Comparison of ENCODE assay signal across 39 cellular contexts in genomic region chr2:71976685-71977084, GRCh38.
"Had no signal": no experiment of that assay in that cellular context is flagged by ENCODE, and none has a peak within 500 bp of the region (broad histone marks: within the 10 kb centered on the region; RNA-seq: fewer than 3 reads in every experiment).

No MANE protein-coding gene starts in this region.

- H3K9me3 Mint-ChIP-seq: activated naive CD4-positive, alpha-beta T cell treated with anti-CD3 and anti-CD28 coated beads, Interleukin-2, amount 10 ng/mL, durations not matched to agents 7 days and 5 days; activated naive CD8-positive, alpha-beta T cell treated with anti-CD3 and anti-CD28 coated beads for 36 hours; activated T-cell treated with anti-CD3 and anti-CD28 coated beads, Interleukin-2, amount 50 U/mL, for 24 hours; activated T-cell treated with anti-CD3 and anti-CD28 coated beads, Interleukin-2, amount 50 U/mL, for 72 hours; activated T-helper 17 cell treated with anti-CD3 and anti-CD28 coated beads, Interleukin-2, amount 50 U/mL, for 72 hours; activated T-helper 2 cell treated with anti-CD3 and anti-CD28 coated beads, Interferon-gamma antibody, Interleukin-2, Interleukin-4, amounts not matched to agents 10 μg/mL and 5 μg/mL and 100 μg/mL, durations not matched to agents 14 hours and 24 hours and 36 hours had no signal

- H3K4me3 ChIP-seq: adrenal gland, ascending aorta, body of pancreas, breast epithelium, cardiac muscle cell had no signal

- H3K27ac ChIP-seq: adrenal gland, ascending aorta, body of pancreas, brain microvascular endothelial cell, breast epithelium, cardiac muscle cell had no signal

- H3K4me1 ChIP-seq: adrenal gland, ascending aorta, body of pancreas, breast epithelium had no signal

- H3K27ac Mint-ChIP-seq: activated naive CD4-positive, alpha-beta T cell treated with anti-CD3 and anti-CD28 coated beads for 36 hours; activated naive CD4-positive, alpha-beta T cell treated with anti-CD3 and anti-CD28 coated beads, Interleukin-2, amount 10 ng/mL, durations not matched to agents 7 days and 5 days; activated naive CD4-positive, alpha-beta T cell treated with anti-CD3 and anti-CD28 coated beads, Interleukin-2, amount 50 U/mL, for 24 hours; activated naive CD4-positive, alpha-beta T cell treated with anti-CD3 and anti-CD28 coated beads, Interleukin-2, amount 50 U/mL, for 72 hours; activated naive CD8-positive, alpha-beta T cell; activated naive CD8-positive, alpha-beta T cell treated with anti-CD3 and anti-CD28 coated beads for 36 hours; activated naive CD8-positive, alpha-beta T cell treated with anti-CD3 and anti-CD28 coated beads, Interleukin-2, amount 10 ng/mL, durations not matched to agents 7 days and 5 days; activated T-cell treated with anti-CD3 and anti-CD28 coated beads, Interleukin-2, amount 50 U/mL, for 24 hours; activated T-cell treated with anti-CD3 and anti-CD28 coated beads, Interleukin-2, amount 50 U/mL, for 72 hours; activated T-helper 1 cell treated with anti-CD3 and anti-CD28 coated beads, Interleukin-12 subunit alpha, Interleukin-12 subunit beta, Interleukin-2, Interleukin-4 antibody, amounts not matched to agents 30 ng/mL and 10 ng/mL and 1 ng/mL, durations not matched to agents 14 hours and 24 hours and 36 hours; activated T-helper 17 cell treated with anti-CD3 and anti-CD28 coated beads, Interleukin-2, amount 50 U/mL, for 72 hours; activated T-helper 2 cell treated with anti-CD3 and anti-CD28 coated beads, Interferon-gamma antibody, Interleukin-2, Interleukin-4, amounts not matched to agents 10 μg/mL and 5 μg/mL and 100 μg/mL, durations not matched to agents 14 hours and 24 hours and 36 hours; brain had no signal

- ATAC-seq: activated naive CD4-positive, alpha-beta T cell treated with anti-CD3 and anti-CD28 coated beads, Interleukin-2, amount 50 U/mL, for 72 hours; activated T-cell treated with anti-CD3 and anti-CD28 coated beads, Interleukin-2, amount 50 U/mL, for 4 hours; activated T-cell treated with anti-CD3 and anti-CD28 coated beads, Interleukin-2, amount 50 U/mL, for 72 hours; activated T-helper 17 cell treated with anti-CD3 and anti-CD28 coated beads, Interleukin-2, amount 50 U/mL, for 72 hours; body of pancreas had no signal

- H3K36me3 ChIP-seq: adrenal gland, ascending aorta, brain microvascular endothelial cell, breast epithelium, cardiac muscle cell had no signal

- H3K4me3 Mint-ChIP-seq: activated naive CD4-positive, alpha-beta T cell treated with anti-CD3 and anti-CD28 coated beads for 36 hours; activated naive CD4-positive, alpha-beta T cell treated with anti-CD3 and anti-CD28 coated beads, Interleukin-2, amount 10 ng/mL, durations not matched to agents 7 days and 5 days; activated naive CD4-positive, alpha-beta T cell treated with anti-CD3 and anti-CD28 coated beads, Interleukin-2, amount 50 U/mL, for 24 hours; activated naive CD8-positive, alpha-beta T cell; activated naive CD8-positive, alpha-beta T cell treated with anti-CD3 and anti-CD28 coated beads for 36 hours; activated naive CD8-positive, alpha-beta T cell treated with anti-CD3 and anti-CD28 coated beads, Interleukin-2, amount 10 ng/mL, durations not matched to agents 7 days and 5 days; activated T-cell treated with anti-CD3 and anti-CD28 coated beads, Interleukin-2, amount 50 U/mL, for 24 hours; activated T-cell treated with anti-CD3 and anti-CD28 coated beads, Interleukin-2, amount 50 U/mL, for 4 hours; activated T-cell treated with anti-CD3 and anti-CD28 coated beads, Interleukin-2, amount 50 U/mL, for 72 hours; activated T-helper 1 cell treated with anti-CD3 and anti-CD28 coated beads, Interleukin-12 subunit alpha, Interleukin-12 subunit beta, Interleukin-2, Interleukin-4 antibody, amounts not matched to agents 30 ng/mL and 10 ng/mL and 1 ng/mL, durations not matched to agents 14 hours and 24 hours and 36 hours; activated T-helper 17 cell treated with anti-CD3 and anti-CD28 coated beads, Interleukin-2, amount 50 U/mL, for 72 hours; brain; central memory CD8-positive, alpha-beta T cell had no signal

- H3K27me3 Mint-ChIP-seq: activated naive CD4-positive, alpha-beta T cell treated with anti-CD3 and anti-CD28 coated beads, Interleukin-2, amount 10 ng/mL, durations not matched to agents 7 days and 5 days had no signal

- H3K9me3 ChIP-seq: adrenal gland, body of pancreas had no signal

- H3K36me3 Mint-ChIP-seq: activated naive CD4-positive, alpha-beta T cell treated with anti-CD3 and anti-CD28 coated beads, Interleukin-2, amount 10 ng/mL, durations not matched to agents 7 days and 5 days; activated naive CD4-positive, alpha-beta T cell treated with anti-CD3 and anti-CD28 coated beads, Interleukin-2, amount 50 U/mL, for 24 hours; activated naive CD4-positive, alpha-beta T cell treated with anti-CD3 and anti-CD28 coated beads, Interleukin-2, amount 50 U/mL, for 72 hours; activated naive CD8-positive, alpha-beta T cell; activated naive CD8-positive, alpha-beta T cell treated with anti-CD3 and anti-CD28 coated beads for 36 hours; activated naive CD8-positive, alpha-beta T cell treated with anti-CD3 and anti-CD28 coated beads, Interleukin-2, amount 10 ng/mL, durations not matched to agents 7 days and 5 days; brain had no signal

- FAIRE-seq: astrocyte, bronchial epithelial cell, colon had no signal

- H3K4me1 Mint-ChIP-seq: activated naive CD4-positive, alpha-beta T cell treated with anti-CD3 and anti-CD28 coated beads, Interleukin-2, amount 10 ng/mL, durations not matched to agents 7 days and 5 days; activated naive CD4-positive, alpha-beta T cell treated with anti-CD3 and anti-CD28 coated beads, Interleukin-2, amount 50 U/mL, for 24 hours; activated naive CD8-positive, alpha-beta T cell treated with anti-CD3 and anti-CD28 coated beads for 36 hours; activated naive CD8-positive, alpha-beta T cell treated with anti-CD3 and anti-CD28 coated beads, Interleukin-2, amount 10 ng/mL, durations not matched to agents 7 days and 5 days; activated T-helper 17 cell treated with anti-CD3 and anti-CD28 coated beads, Interleukin-2, amount 50 U/mL, for 72 hours; brain; central memory CD8-positive, alpha-beta T cell had no signal

- H3K27me3 ChIP-seq: ascending aorta, body of pancreas, brain microvascular endothelial cell had no signal

- DNase-seq: activated effector memory CD4-positive, alpha-beta T cell treated with anti-CD3 and anti-CD28 coated beads, Interleukin-2, amount 50 U/mL, for 16 hours; activated effector memory CD4-positive, alpha-beta T cell treated with Interleukin-2 at 50 U/mL for 16 hours; activated gamma-delta T cell; activated gamma-delta T cell treated with Interleukin-2 at 50 U/mL for 16 hours; activated naive CD4-positive, alpha-beta T cell; activated naive CD4-positive, alpha-beta T cell treated with anti-CD3 and anti-CD28 coated beads for 36 hours; activated naive CD4-positive, alpha-beta T cell treated with anti-CD3 and anti-CD28 coated beads, Interleukin-2, amount 10 ng/mL, durations not matched to agents 7 days and 5 days; activated naive CD4-positive, alpha-beta T cell treated with anti-CD3 and anti-CD28 coated beads, Interleukin-2, amount 50 U/mL, for 16 hours; activated naive CD4-positive, alpha-beta T cell treated with Interleukin-2 at 50 U/mL for 16 hours; activated naive CD8-positive, alpha-beta T cell treated with anti-CD3 and anti-CD28 coated beads for 36 hours; activated naive CD8-positive, alpha-beta T cell treated with anti-CD3 and anti-CD28 coated beads, Interleukin-2, amount 10 ng/mL, durations not matched to agents 7 days and 5 days; activated T-cell treated with anti-CD3 and anti-CD28 coated beads, Interleukin-2, amount 50 U/mL, for 24 hours; activated T-cell treated with anti-CD3 and anti-CD28 coated beads, Interleukin-2, amount 50 U/mL, for 4 hours; activated T-cell treated with anti-CD3 and anti-CD28 coated beads, Interleukin-2, amount 50 U/mL, for 48 hours; activated T-cell treated with anti-CD3 and anti-CD28 coated beads, Interleukin-2, amount 50 U/mL, for 72 hours; adrenal gland; amniotic stem cell; amygdala; anterior cingulate cortex; aorta; body of pancreas; brain microvascular endothelial cell; caudate nucleus; central memory CD4-positive, alpha-beta T cell; cerebellar nuclear complex had no signal
